Comparison of ENCODE assay signal across 1 cellular context in the genomic region with DNA sequence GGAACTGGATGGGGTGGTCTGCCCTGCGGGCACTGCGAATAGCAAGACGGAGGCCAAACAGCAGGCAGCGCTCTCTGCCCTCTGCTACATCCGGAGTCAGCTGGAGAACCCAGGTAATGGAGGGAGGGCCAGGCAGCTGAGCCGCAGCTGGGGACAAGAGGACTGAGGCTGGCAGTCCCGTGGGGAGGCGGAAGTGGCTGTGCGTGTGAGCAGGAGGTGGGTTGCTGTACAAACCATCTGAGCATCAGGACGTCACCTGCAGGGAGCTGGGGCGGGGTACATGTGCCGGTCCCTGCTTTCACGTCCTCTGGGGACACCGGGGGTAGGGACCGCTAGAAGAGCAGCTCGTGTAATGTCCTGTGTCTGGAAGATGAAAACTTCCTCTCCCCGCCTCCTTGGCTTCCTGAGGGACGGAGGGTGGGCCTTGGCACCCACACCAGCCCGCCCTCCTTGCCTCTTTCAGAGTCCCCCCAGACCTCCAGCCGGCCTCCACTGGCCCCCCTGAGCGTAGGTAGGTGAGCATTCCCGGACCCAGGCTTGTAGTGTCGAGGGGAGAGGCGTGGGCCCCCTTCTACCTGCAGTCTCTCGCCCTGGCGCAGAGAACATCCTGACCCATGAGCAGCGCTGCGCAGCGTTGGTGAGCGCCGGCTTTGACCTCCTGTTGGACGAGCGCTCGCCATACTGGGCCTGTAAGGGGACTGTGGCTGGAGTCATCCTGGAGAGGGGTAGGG.
TF ChIP-seq lines count a peak whose summit lies in the region.

No MANE protein-coding gene starts in this region.

TF ChIP-seq in SK-N-SH, 30 proteins besides CTCF, POLR2A, EP300 and RAD21 (continued from another document):
- TF ChIP-seq, protein P1, sequence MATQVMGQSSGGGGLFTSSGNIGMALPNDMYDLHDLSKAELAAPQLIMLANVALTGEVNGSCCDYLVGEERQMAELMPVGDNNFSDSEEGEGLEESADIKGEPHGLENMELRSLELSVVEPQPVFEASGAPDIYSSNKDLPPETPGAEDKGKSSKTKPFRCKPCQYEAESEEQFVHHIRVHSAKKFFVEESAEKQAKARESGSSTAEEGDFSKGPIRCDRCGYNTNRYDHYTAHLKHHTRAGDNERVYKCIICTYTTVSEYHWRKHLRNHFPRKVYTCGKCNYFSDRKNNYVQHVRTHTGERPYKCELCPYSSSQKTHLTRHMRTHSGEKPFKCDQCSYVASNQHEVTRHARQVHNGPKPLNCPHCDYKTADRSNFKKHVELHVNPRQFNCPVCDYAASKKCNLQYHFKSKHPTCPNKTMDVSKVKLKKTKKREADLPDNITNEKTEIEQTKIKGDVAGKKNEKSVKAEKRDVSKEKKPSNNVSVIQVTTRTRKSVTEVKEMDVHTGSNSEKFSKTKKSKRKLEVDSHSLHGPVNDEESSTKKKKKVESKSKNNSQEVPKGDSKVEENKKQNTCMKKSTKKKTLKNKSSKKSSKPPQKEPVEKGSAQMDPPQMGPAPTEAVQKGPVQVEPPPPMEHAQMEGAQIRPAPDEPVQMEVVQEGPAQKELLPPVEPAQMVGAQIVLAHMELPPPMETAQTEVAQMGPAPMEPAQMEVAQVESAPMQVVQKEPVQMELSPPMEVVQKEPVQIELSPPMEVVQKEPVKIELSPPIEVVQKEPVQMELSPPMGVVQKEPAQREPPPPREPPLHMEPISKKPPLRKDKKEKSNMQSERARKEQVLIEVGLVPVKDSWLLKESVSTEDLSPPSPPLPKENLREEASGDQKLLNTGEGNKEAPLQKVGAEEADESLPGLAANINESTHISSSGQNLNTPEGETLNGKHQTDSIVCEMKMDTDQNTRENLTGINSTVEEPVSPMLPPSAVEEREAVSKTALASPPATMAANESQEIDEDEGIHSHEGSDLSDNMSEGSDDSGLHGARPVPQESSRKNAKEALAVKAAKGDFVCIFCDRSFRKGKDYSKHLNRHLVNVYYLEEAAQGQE (IDR thresholded peaks at IDR 0.05; ENCODE audit: low read depth, low read length): no peak
- TF ChIP-seq MEF2A (IDR thresholded peaks at IDR 0.05; ENCODE audit: borderline replicate concordance, low read depth) (no peak), FOXM1 (IDR thresholded peaks at IDR 0.05; ENCODE audit: low read depth) (no peak), FOSL2 (IDR thresholded peaks at IDR 0.05; ENCODE audit: borderline replicate concordance, low read depth) (no peak), FOXJ3 (CRISPR knock-in tag; IDR thresholded peaks at IDR 0.05) (no peak), JUND (IDR thresholded peaks at IDR 0.05) (no peak), GATA2 (CRISPR knock-in tag; IDR thresholded peaks at IDR 0.05) (no peak)
- TF ChIP-seq, protein P2, sequence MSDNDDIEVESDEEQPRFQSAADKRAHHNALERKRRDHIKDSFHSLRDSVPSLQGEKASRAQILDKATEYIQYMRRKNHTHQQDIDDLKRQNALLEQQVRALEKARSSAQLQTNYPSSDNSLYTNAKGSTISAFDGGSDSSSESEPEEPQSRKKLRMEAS (IDR thresholded peaks at IDR 0.05; ENCODE audit: low read depth): no peak
- TF ChIP-seq, protein P3, sequence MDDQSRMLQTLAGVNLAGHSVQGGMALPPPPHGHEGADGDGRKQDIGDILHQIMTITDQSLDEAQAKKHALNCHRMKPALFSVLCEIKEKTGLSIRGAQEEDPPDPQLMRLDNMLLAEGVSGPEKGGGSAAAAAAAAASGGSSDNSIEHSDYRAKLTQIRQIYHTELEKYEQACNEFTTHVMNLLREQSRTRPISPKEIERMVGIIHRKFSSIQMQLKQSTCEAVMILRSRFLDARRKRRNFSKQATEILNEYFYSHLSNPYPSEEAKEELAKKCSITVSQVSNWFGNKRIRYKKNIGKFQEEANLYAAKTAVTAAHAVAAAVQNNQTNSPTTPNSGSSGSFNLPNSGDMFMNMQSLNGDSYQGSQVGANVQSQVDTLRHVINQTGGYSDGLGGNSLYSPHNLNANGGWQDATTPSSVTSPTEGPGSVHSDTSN (IDR thresholded peaks at IDR 0.05): no peak
TF ChIP-seq in SK-N-SH: peak in this region for 0.
